ENCODE assay signal across 1 cellular context in genomic region chrX:123713841-123714240, GRCh38.
TF ChIP-seq lines count a peak whose summit lies in the region.

No MANE protein-coding gene starts in this region.

TF ChIP-seq in GM23338, 12 proteins besides CTCF, POLR2A, EP300 and RAD21:
- no peak for TF ChIP-seq POLR2AphosphoS5 (IDR thresholded peaks at IDR 0.05; ENCODE audit: low read depth)
- TF ChIP-seq ETS1 (IDR thresholded peaks at IDR 0.05), result no peak
- TF ChIP-seq JUNB (IDR thresholded peaks at IDR 0.05; ENCODE audit: unreplicated experiment), result no peak
